In the genomic region with DNA sequence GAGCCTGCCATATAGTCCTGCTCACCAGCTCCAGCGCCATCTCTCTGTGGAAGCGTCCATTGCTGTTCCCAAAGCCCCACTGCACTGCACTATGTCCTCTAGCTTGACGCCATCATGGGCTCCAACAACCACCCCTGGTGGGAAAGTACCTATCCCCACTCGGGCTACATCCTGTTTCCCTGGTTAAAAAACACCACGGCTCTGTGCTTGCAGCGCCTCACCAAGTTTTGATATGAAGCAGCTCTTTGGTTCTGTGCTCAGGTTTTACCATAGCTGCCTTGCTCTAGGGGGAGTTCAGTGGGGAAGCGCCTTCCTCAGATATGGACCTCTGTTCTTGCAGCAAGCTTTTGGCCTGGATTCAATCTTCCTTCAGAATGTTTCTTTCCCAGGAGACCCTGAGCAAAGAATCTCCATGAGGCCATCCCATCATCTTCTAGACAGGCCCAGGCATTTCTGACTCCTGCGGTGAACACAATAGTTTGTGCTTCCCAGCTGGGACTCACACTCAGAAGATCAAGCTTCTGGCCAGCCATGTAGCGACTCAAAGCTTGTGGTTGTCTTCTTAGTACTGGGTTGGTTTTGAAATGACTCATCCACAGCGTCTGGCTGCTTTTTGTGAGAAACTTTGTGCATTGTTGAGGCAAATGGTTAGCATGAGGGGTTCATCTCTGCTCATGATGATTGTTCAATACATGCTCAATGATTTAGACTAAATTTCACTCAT, we compare ENCODE assay signal across 8 cellular contexts. TPM values are rescaled to one million over a fixed set of nuclear protein-coding genes. Genes with fewer than 3 reads are reported as not detected.
DNase-seq lines count a peak whose midpoint lies in the region; ATAC-seq and TF ChIP-seq lines count a peak whose summit lies in the region.

No MANE protein-coding gene starts in this region.

- H3K36me3 Mint-ChIP-seq in effector memory CD8-positive, alpha-beta T cell (ENCODE audit: insufficient read depth): no peaks in the 10 kb centered on the region
- H3K36me3 Mint-ChIP-seq in MCF 10A (ENCODE audit: insufficient read depth, unreplicated experiment): no peaks in the 10 kb centered on the region

- TF ChIP-seq CTCF in MCF 10A (IDR thresholded peaks at IDR 0.05; ENCODE audit: unreplicated experiment): no peak

- POLR2A ChIA-PET in MCF 10A (lab: Yijun Ruan, JAX): no interaction called here

- peak; percentile 88 for ATAC-seq in GM18498 (IDR thresholded peaks at IDR 0.05; ENCODE audit: unreplicated experiment)
- ATAC-seq in HG02763 (IDR thresholded peaks at IDR 0.05; ENCODE audit: unreplicated experiment): peak; percentile 80
- peak; percentile 86 for ATAC-seq in effector memory CD8-positive, alpha-beta T cell (replicated peaks)

- peaks cover 18 to 20% of the 10 kb centered on the region in 2 donors for H3K4me1 Mint-ChIP-seq in effector memory CD8-positive, alpha-beta T cell (ENCODE audit: low read depth in 2 of 2)
- no peaks in the 10 kb centered on the region for H3K4me1 Mint-ChIP-seq in MCF 10A (ENCODE audit: insufficient read depth, unreplicated experiment)

- H3K27me3 Mint-ChIP-seq in effector memory CD8-positive, alpha-beta T cell: peaks cover 0 to 13% of the 10 kb centered on the region in 2 donors
- H3K27me3 Mint-ChIP-seq in MCF 10A (ENCODE audit: insufficient read depth, unreplicated experiment): peaks cover 10% of the 10 kb centered on the region

- intact Hi-C loops in MCF 10A (cut with micrococcal nuclease): no loop called here

- H3K4me3 Mint-ChIP-seq in effector memory CD8-positive, alpha-beta T cell: peak overlapping the region; percentile 53 to 56
- H3K4me3 Mint-ChIP-seq in MCF 10A (ENCODE audit: unreplicated experiment): no peak overlapping the region

- peak; percentile 8 to 26 (median 12) for DNase-seq in activated CD4-positive, CD25-positive, alpha-beta regulatory T cell (lab: John Stamatoyannopoulos, UW)
- DNase-seq in effector memory CD8-positive, alpha-beta T cell: peak; percentile 41 to 61 (median 45)
- peak in 5 of 6 experiments; percentile 3 to 60 (median 25) for DNase-seq in stimulated activated naive CD4-positive, alpha-beta T cell (lab: John Stamatoyannopoulos, UW)
- DNase-seq in MCF 10A (ENCODE audit: unreplicated experiment) (no peak), pons (ENCODE audit: low spot score) (no peak), ACHN (no peak)

- CTCF ChIA-PET in MCF 10A (lab: Yijun Ruan, JAX): interaction anchor here (0.5 to 1.0 kb wide), 2 partner anchors 9 to 33 kb away, joined by 3 to 4 read pairs; no protein-coding TSS in a partner anchor

- peak overlapping the region; percentile 55 to 86 for H3K27ac Mint-ChIP-seq in effector memory CD8-positive, alpha-beta T cell
- no peak overlapping the region for H3K27ac Mint-ChIP-seq in MCF 10A (ENCODE audit: low read depth, unreplicated experiment)

- H3K9me3 Mint-ChIP-seq in effector memory CD8-positive, alpha-beta T cell: no peaks in the 10 kb centered on the region
- peaks cover 8% of the 10 kb centered on the region for H3K9me3 Mint-ChIP-seq in MCF 10A (ENCODE audit: unreplicated experiment)

- no TSS peak for BruUV-seq in MCF 10A (replicated peaks; lab: Mats Ljungman, UMichigan)

- in situ Hi-C loops in ACHN (cut with HindIII; ENCODE audit: low pct_ligation_motif_present, low pct_unique_long_range_greater_than_20kb, low sequenced_read_pairs): no loop called here

RNA-seq across cellular contexts. Expression of a gene that starts 39.5 kb away (rescaled TPM):
- not detected in 2 replicates for total RNA-seq in MCF 10A (2022)

Comparison
In these comparisons a context has a peak if more than half of its experiments do, and no peak if none do; other contexts are left out.
1. DNase-seq: peak in activated CD4-positive, CD25-positive, alpha-beta regulatory T cell (4 of 4), effector memory CD8-positive, alpha-beta T cell (3 of 3) and stimulated activated naive CD4-positive, alpha-beta T cell (5 of 6); none in MCF 10A (single experiment), pons (single experiment) and ACHN (single experiment).
2. Peak in every context shown above with its lines, with median percentiles within 50 percentile points of each other: ATAC-seq.